ENCODE assay signal across 14 cellular contexts in the genomic region with DNA sequence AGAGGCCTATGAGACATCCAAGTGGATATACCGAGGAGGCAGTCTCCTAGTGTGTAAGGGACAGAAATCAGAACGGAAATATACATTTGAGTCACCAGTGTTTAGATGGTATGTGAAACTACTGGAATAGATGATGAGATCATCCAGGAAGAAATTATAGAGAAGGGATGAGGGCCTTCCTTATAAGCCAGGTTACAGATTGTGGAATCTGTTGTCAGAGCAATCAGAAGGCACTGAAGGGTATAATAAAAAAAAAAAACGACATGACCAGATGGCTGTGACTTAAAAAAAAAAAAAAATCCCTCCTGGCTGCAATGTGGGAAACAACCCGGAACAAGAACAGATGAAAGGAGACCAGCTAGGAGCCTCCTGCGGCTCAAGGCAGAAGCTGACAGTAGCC. TPM values are rescaled to one million over a fixed set of nuclear protein-coding genes. Genes with fewer than 3 reads are reported as not detected.
DNase-seq lines count a peak whose midpoint lies in the region; ATAC-seq, FAIRE-seq and TF ChIP-seq lines count a peak whose summit lies in the region.
"Had no signal": no experiment of that assay in that cellular context is flagged by ENCODE, and none has a peak within 500 bp of the region (broad histone marks: within the 10 kb centered on the region; RNA-seq: fewer than 3 reads in every experiment).

No MANE protein-coding gene starts in this region.

- no peaks in the 10 kb centered on the region for H3K79me2 ChIP-seq in OCI-LY7 (ENCODE audit: insufficient read depth, low read depth, low read length)

- H3K4me3 Mint-ChIP-seq in activated T-cell treated with anti-CD3 and anti-CD28 coated beads, Interleukin-2, amount 50 U/mL, for 24 hours, result no peak overlapping the region
- H3K4me3 Mint-ChIP-seq in activated T-cell treated with anti-CD3 and anti-CD28 coated beads, Interleukin-2, amount 50 U/mL, for 4 hours, result no peak overlapping the region

- H3K27me3 Mint-ChIP-seq in activated T-cell treated with anti-CD3 and anti-CD28 coated beads, Interleukin-2, amount 50 U/mL, for 24 hours, result no peaks in the 10 kb centered on the region
- H3K27me3 Mint-ChIP-seq in activated T-cell treated with anti-CD3 and anti-CD28 coated beads, Interleukin-2, amount 50 U/mL, for 4 hours (ENCODE audit: low read depth), result no peaks in the 10 kb centered on the region

- H3K27me3 ChIP-seq in small intestine (ENCODE audit: control insufficient read depth in 2 of 2, insufficient read depth in 2 of 2, low read length in 2 of 2) (no peaks in the 10 kb centered on the region), suprapubic skin (no peaks in the 10 kb centered on the region)
- H3K27me3 ChIP-seq: upper lobe of right lung had no signal

- ATAC-seq in activated T-cell treated with anti-CD3 and anti-CD28 coated beads, Interleukin-2, amount 50 U/mL, for 4 hours, result no peak
- ATAC-seq: left cardiac atrium, upper lobe of right lung had no signal

- intact Hi-C loops in OCI-LY7 (cut with micrococcal nuclease; ENCODE audit: unreplicated experiment), result no loop called here

- peak overlapping the region; percentile 61 for H3K27ac Mint-ChIP-seq in activated T-cell treated with anti-CD3 and anti-CD28 coated beads, Interleukin-2, amount 50 U/mL, for 24 hours
- H3K27ac Mint-ChIP-seq: progenitor cell of endocrine pancreas had no signal

- WGBS in small intestine, 3 donors, result 21 to 35% (median 25%) methylated on average over 5 of the region's 5 CpGs
- 28% methylated on average over 5 of the region's 5 CpGs for WGBS in suprapubic skin

- no peak overlapping the region for H3K4me3 ChIP-seq in OCI-LY7 (ENCODE audit: low read depth, low read length, poor library complexity, severe bottlenecking)
- H3K4me3 ChIP-seq in small intestine (ENCODE audit: low read depth in 1 of 2, low read length in 2 of 2), result no peak overlapping the region
- no peak overlapping the region for H3K4me3 ChIP-seq in suprapubic skin
- H3K4me3 ChIP-seq: upper lobe of right lung had no signal

- peak overlapping the region; percentile 74; the same call in 1 of the 2 replicates for H2AFZ ChIP-seq in OCI-LY7 (ENCODE audit: low read length)

- no peaks in the 10 kb centered on the region for H3K9me3 ChIP-seq in OCI-LY7 (ENCODE audit: low read length)
- no peaks in the 10 kb centered on the region for H3K9me3 ChIP-seq in small intestine (ENCODE audit: control insufficient read depth, low read depth)
- H3K9me3 ChIP-seq in suprapubic skin, result no peaks in the 10 kb centered on the region
- H3K9me3 ChIP-seq: upper lobe of right lung had no signal

- H4K20me1 ChIP-seq in OCI-LY7 (ENCODE audit: insufficient read depth, low read length), result no peaks in the 10 kb centered on the region

- no peak for FAIRE-seq in small intestine (lab: Jason Lieb, UNC)

- DNase-seq in activated T-cell treated with anti-CD3 and anti-CD28 coated beads, Interleukin-2, amount 50 U/mL, for 24 hours, result no peak
- no peak for DNase-seq in activated T-cell treated with anti-CD3 and anti-CD28 coated beads, Interleukin-2, amount 50 U/mL, for 4 hours
- DNase-seq in OCI-LY7 (ENCODE audit: low spot score), result no peak
- DNase-seq in dedifferentiated amniotic fluid mesenchymal stem cell (ENCODE audit: extremely low spot score), result peak; percentile 32
- peak; percentile 61 for DNase-seq in small intestine
- no peak for DNase-seq in SK-N-DZ (ENCODE audit: low spot score)
- DNase-seq in suprapubic skin (ENCODE audit: low spot score in 2 of 2), result no peak
- no peak for DNase-seq in activated gamma-delta T cell (lab: John Stamatoyannopoulos, UW)
- DNase-seq: activated effector memory CD4-positive, alpha-beta T cell treated with Interleukin-2 at 50 U/mL for 16 hours; effector memory CD4-positive, alpha-beta T cell; left cardiac atrium; NCI-H526; upper lobe of right lung had no signal

- no peak overlapping the region for H3K4me2 ChIP-seq in OCI-LY7 (ENCODE audit: low read length)

- H3K9me2 ChIP-seq in OCI-LY7 (ENCODE audit: insufficient read depth, low read length), result no peaks in the 10 kb centered on the region

- no peaks in the 10 kb centered on the region for H3K36me3 ChIP-seq in OCI-LY7 (ENCODE audit: insufficient read depth, low read length)
- H3K36me3 ChIP-seq in small intestine (ENCODE audit: control insufficient read depth in 2 of 2, insufficient read depth in 2 of 2, low read length in 2 of 2), result no peaks in the 10 kb centered on the region
- H3K36me3 ChIP-seq in suprapubic skin, result no peaks in the 10 kb centered on the region
- H3K36me3 ChIP-seq: upper lobe of right lung had no signal

- POLR2A ChIA-PET in OCI-LY7 (lab: Charles Lee), result interaction anchor here (0.6 kb wide), 1 partner anchor 42 kb away, joined by 3 read pairs; no protein-coding TSS in a partner anchor

- H3K4me1 ChIP-seq in OCI-LY7 (ENCODE audit: insufficient read depth, low read length, poor library complexity, severe bottlenecking) (peaks cover 50% of the 10 kb centered on the region), small intestine (ENCODE audit: control insufficient read depth in 2 of 2, insufficient read depth in 1 of 2, low read depth in 1 of 2, low read length in 1 of 2) (peaks cover 2 to 3% of the 10 kb centered on the region in 2 donors), suprapubic skin (peaks cover 17% of the 10 kb centered on the region)

- CTCF ChIA-PET in OCI-LY7 (lab: Charles Lee; ENCODE audit: unreplicated experiment), result no interaction called here

- no peak for TF ChIP-seq EP300 in suprapubic skin (IDR thresholded peaks at IDR 0.05)

- peaks cover 1% of the 10 kb centered on the region for H3K36me3 Mint-ChIP-seq in activated T-cell treated with anti-CD3 and anti-CD28 coated beads, Interleukin-2, amount 50 U/mL, for 24 hours (ENCODE audit: low read depth)
- H3K36me3 Mint-ChIP-seq in activated T-cell treated with anti-CD3 and anti-CD28 coated beads, Interleukin-2, amount 50 U/mL, for 4 hours (ENCODE audit: insufficient read depth), result no peaks in the 10 kb centered on the region

- TF ChIP-seq CTCF in OCI-LY7 (conservative IDR thresholded peaks at IDR 0.05; ENCODE audit: low read length) (no peak), suprapubic skin (IDR thresholded peaks at IDR 0.05) (no peak)

- H3K9me3 Mint-ChIP-seq in activated T-cell treated with anti-CD3 and anti-CD28 coated beads, Interleukin-2, amount 50 U/mL, for 24 hours, result no peaks in the 10 kb centered on the region
- H3K9me3 Mint-ChIP-seq in activated T-cell treated with anti-CD3 and anti-CD28 coated beads, Interleukin-2, amount 50 U/mL, for 4 hours, result no peaks in the 10 kb centered on the region

- no TSS peak for BruUV-seq in OCI-LY7 (replicated peaks; lab: Mats Ljungman, UMichigan)

- peaks cover 44% of the 10 kb centered on the region for H3K4me1 Mint-ChIP-seq in activated T-cell treated with anti-CD3 and anti-CD28 coated beads, Interleukin-2, amount 50 U/mL, for 24 hours (ENCODE audit: low read depth)
- H3K4me1 Mint-ChIP-seq in activated T-cell treated with anti-CD3 and anti-CD28 coated beads, Interleukin-2, amount 50 U/mL, for 4 hours (ENCODE audit: low read depth), result peaks cover 24% of the 10 kb centered on the region

- H3K27ac ChIP-seq in OCI-LY7 (ENCODE audit: low read depth, low read length, poor library complexity, severe bottlenecking) (no peak overlapping the region), small intestine (ENCODE audit: low read depth in 1 of 2, low read length in 1 of 2) (peak overlapping the region in 1 of 2 donors; percentile 36), suprapubic skin (no peak overlapping the region)
- H3K27ac ChIP-seq: upper lobe of right lung had no signal

- no peak for TF ChIP-seq POLR2A in suprapubic skin (IDR thresholded peaks at IDR 0.05)

RNA-seq across cellular contexts. Expression of gene MAJIN, which starts 2.7 kb away (rescaled TPM):
- total RNA-seq in activated T-cell treated with anti-CD3 and anti-CD28 coated beads, Interleukin-2, amount 50 U/mL, for 4 hours, result not detected
- total RNA-seq in OCI-LY7 (2014; rRNA removed; shearing (Covaris generic)), result not detected in 2 replicates
- not detected in 2 replicates for total RNA-seq in OCI-LY7 (2022)
- polyA plus RNA-seq in small intestine, result not detected
- 5.2 TPM in 1 of 2 replicates, not detected in the other for polyA plus RNA-seq in SK-N-DZ (2014; cell fraction: cytosol; rRNA removed)
- not detected in 2 replicates for polyA plus RNA-seq in SK-N-DZ (2014; cell fraction: nucleus; rRNA removed)
- total RNA-seq in suprapubic skin, result not detected
- total RNA-seq: left cardiac atrium, progenitor cell of endocrine pancreas, upper lobe of right lung had no signal

RNA-seq across cellular contexts. Expression of gene BATF2, which starts 27.6 kb away (rescaled TPM):
- under 1 TPM in 1 of 3 donors, not detected in 2; 0.33 TPM for total RNA-seq in activated T-cell treated with anti-CD3 and anti-CD28 coated beads, Interleukin-2, amount 50 U/mL, for 4 hours
- 0.33 and 0.79 TPM in 2 replicates for total RNA-seq in OCI-LY7 (2014; rRNA removed; shearing (Covaris generic))
- 0.61 and 0.70 TPM in 2 replicates for total RNA-seq in OCI-LY7 (2022)
- polyA plus RNA-seq in small intestine, result 10 to 100 TPM in 1 of 3 donors, 1 to 10 TPM in 2; 8.1 to 12.1 (median 9.7) TPM
- 0.29 and 1.1 TPM in 2 replicates for polyA plus RNA-seq in SK-N-DZ (2014; cell fraction: cytosol; rRNA removed)
- polyA plus RNA-seq in SK-N-DZ (2014; cell fraction: nucleus; rRNA removed), result 0.59 and 0.94 TPM in 2 replicates
- under 1 TPM in 2 of 4 donors, not detected in 2; 0.30 to 0.38 TPM for total RNA-seq in suprapubic skin

RNA-seq across cellular contexts. Expression of gene GPHA2, which starts 33.5 kb away (rescaled TPM):
- total RNA-seq in activated T-cell treated with anti-CD3 and anti-CD28 coated beads, Interleukin-2, amount 50 U/mL, for 4 hours, result not detected
- not detected in 2 replicates for total RNA-seq in OCI-LY7 (2014; rRNA removed; shearing (Covaris generic))
- total RNA-seq in OCI-LY7 (2022), result not detected in 2 replicates
- polyA plus RNA-seq in small intestine, result under 1 TPM in 1 of 3 donors, not detected in 2; 0.13 TPM
- not detected in 2 replicates for polyA plus RNA-seq in SK-N-DZ (2014; cell fraction: cytosol; rRNA removed)
- 0.27 TPM in 1 of 2 replicates, not detected in the other for polyA plus RNA-seq in SK-N-DZ (2014; cell fraction: nucleus; rRNA removed)
- not detected for total RNA-seq in suprapubic skin
- total RNA-seq: left cardiac atrium, upper lobe of right lung had no signal

RNA-seq across cellular contexts. Expression of gene PPP2R5B, which starts 44.7 kb away (rescaled TPM):
- total RNA-seq in activated T-cell treated with anti-CD3 and anti-CD28 coated beads, Interleukin-2, amount 50 U/mL, for 4 hours, result 1 to 10 TPM; 6.9 to 8.2 (median 7.9) TPM
- 8.6 and 8.8 TPM in 2 replicates for total RNA-seq in OCI-LY7 (2014; rRNA removed; shearing (Covaris generic))
- 13.3 and 16.2 TPM in 2 replicates for total RNA-seq in OCI-LY7 (2022)
- polyA plus RNA-seq in small intestine, result 10 to 100 TPM; 13.2 to 15.9 (median 14.0) TPM
- 4.8 and 5.5 TPM in 2 replicates for polyA plus RNA-seq in SK-N-DZ (2014; cell fraction: cytosol; rRNA removed)
- polyA plus RNA-seq in SK-N-DZ (2014; cell fraction: nucleus; rRNA removed), result 10.7 and 18.2 TPM in 2 replicates
- 10 to 100 TPM; 20.1 to 38.3 (median 27.3) TPM for total RNA-seq in suprapubic skin

RNA-seq across cellular contexts. Expression of gene ARL2, which starts 44.8 kb away (rescaled TPM):
- 100 to 1,000 TPM in 2 of 3 donors, 10 to 100 TPM in 1; 84.9 to 104 (median 104) TPM for total RNA-seq in activated T-cell treated with anti-CD3 and anti-CD28 coated beads, Interleukin-2, amount 50 U/mL, for 4 hours
- 113 and 130 TPM in 2 replicates for total RNA-seq in OCI-LY7 (2014; rRNA removed; shearing (Covaris generic))
- 95.9 and 102 TPM in 2 replicates for total RNA-seq in OCI-LY7 (2022)
- 100 to 1,000 TPM in 1 of 3 donors, 10 to 100 TPM in 2; 72.0 to 121 (median 84.0) TPM for polyA plus RNA-seq in small intestine
- polyA plus RNA-seq in SK-N-DZ (2014; cell fraction: cytosol; rRNA removed), result 111 and 129 TPM in 2 replicates
- polyA plus RNA-seq in SK-N-DZ (2014; cell fraction: nucleus; rRNA removed), result 62.7 and 74.3 TPM in 2 replicates
- 10 to 100 TPM; 67.8 to 91.3 (median 87.8) TPM for total RNA-seq in suprapubic skin

Comparison
In these comparisons a context has a peak if more than half of its experiments do, and no peak if none do; other contexts are left out.
1. DNase-seq: peak in dedifferentiated amniotic fluid mesenchymal stem cell (single experiment) and small intestine (single experiment); none in activated T-cell treated with anti-CD3 and anti-CD28 coated beads, Interleukin-2, amount 50 U/mL, for 24 hours (single experiment), activated T-cell treated with anti-CD3 and anti-CD28 coated beads, Interleukin-2, amount 50 U/mL, for 4 hours (single experiment), OCI-LY7 (single experiment), SK-N-DZ (single experiment), suprapubic skin (0 of 2) and activated gamma-delta T cell (single experiment).